In the genomic region with DNA sequence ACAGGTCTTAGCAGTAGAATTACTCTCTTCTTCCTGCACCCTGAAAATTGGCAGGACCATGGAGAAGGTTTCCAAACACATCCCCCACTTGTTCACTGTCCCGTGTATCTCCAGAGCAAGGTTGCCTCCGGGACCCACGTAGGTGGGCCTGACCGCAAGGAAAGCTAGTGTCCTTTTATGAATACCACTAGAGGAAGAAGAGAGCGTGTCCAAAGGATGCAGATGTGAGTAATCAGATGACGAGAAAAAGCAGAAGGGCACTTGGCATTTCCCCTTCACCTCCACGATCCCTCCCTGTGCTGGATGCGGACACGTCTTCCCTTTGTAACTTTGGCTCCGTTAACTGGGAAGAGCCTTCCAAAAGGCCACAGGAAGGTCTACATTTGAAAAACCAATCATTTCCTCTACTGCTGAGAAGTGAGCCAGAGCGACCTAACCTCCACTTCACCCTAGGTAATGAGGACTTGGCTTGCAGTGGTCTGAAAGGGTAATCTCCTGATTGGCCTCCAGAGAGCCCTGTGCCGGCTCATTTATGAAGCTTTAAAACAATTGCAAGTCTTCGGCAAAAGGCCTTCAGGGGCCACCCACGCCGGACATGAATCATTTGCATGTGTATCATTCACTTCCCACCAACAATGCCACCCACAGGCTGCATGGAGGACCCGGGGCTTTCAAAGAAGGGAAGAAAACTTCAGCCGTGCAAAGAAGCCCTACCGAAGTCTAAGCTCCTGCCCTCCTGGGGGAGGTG, we compare ENCODE assay signal across 1 cellular context.
TF ChIP-seq lines count a peak whose summit lies in the region.

No MANE protein-coding gene starts in this region.

TF ChIP-seq in endothelial cell of umbilical vein, 7 proteins besides CTCF, POLR2A, EP300 and RAD21 (continued from another document):
- peak; percentile 25 for TF ChIP-seq GATA2 (IDR thresholded peaks at IDR 0.05; ENCODE audit: insufficient read depth, insufficient read length, low read depth, low read length)
